24 cellular contexts compared by ENCODE assay signal in genomic region chr18:45423664-45424063, GRCh38.
DNase-seq lines count a peak whose midpoint lies in the region; ATAC-seq and TF ChIP-seq lines count a peak whose summit lies in the region.
"Had no signal": no experiment of that assay in that cellular context is flagged by ENCODE, and none has a peak within 500 bp of the region (broad histone marks: within the 10 kb centered on the region; RNA-seq: fewer than 3 reads in every experiment).

No MANE protein-coding gene starts in this region.

- peak overlapping the region; percentile 51 for H3K27ac ChIP-seq in neural cell (ENCODE audit: low read length)
- H3K27ac ChIP-seq: heart right ventricle, left ventricle myocardium inferior, Peyer's patch, SK-N-MC had no signal

- intact Hi-C loops in activated CD4-positive, alpha-beta T cell treated with anti-CD3 and anti-CD28 coated beads, Interleukin-2, amount 10 ng/mL, durations not matched to agents 24 days and 14 days (cut with micrococcal nuclease): no loop called here

- H3K4me3 Mint-ChIP-seq in activated CD4-positive, alpha-beta T cell treated with anti-CD3 and anti-CD28 coated beads, Interleukin-2, amount 10 ng/mL, durations not matched to agents 24 days and 14 days: no peak overlapping the region
- H3K4me3 Mint-ChIP-seq: activated B cell treated with CpG ODN at 0.5 μM for 24 hours; activated CD8-positive, alpha-beta T cell treated with anti-CD3 and anti-CD28 coated beads for 36 hours; nephron had no signal

- no peak overlapping the region for H3K4me2 ChIP-seq in neural cell (ENCODE audit: low read length)

- H3K9me3 ChIP-seq in neural cell (ENCODE audit: low read length): no peaks in the 10 kb centered on the region
- H3K9me3 ChIP-seq: heart right ventricle, left ventricle myocardium inferior, Peyer's patch had no signal

- no peaks in the 10 kb centered on the region for H3K36me3 ChIP-seq in neural cell (ENCODE audit: insufficient read depth, low read length)
- H3K36me3 ChIP-seq: heart right ventricle, left ventricle myocardium inferior, Peyer's patch had no signal

- H3K79me2 ChIP-seq in neural cell (replicated peaks; ENCODE audit: insufficient read depth, low read length): no peaks in the 10 kb centered on the region

- H3K27me3 ChIP-seq in neural cell (ENCODE audit: insufficient read depth, low read depth, low read length): no peaks in the 10 kb centered on the region
- H3K27me3 ChIP-seq: Peyer's patch had no signal

- ATAC-seq in GM18873 (IDR thresholded peaks at IDR 0.05; ENCODE audit: low FRiP score, unreplicated experiment): no peak
- ATAC-seq: activated CD8-positive, alpha-beta T cell treated with anti-CD3 and anti-CD28 coated beads for 36 hours; heart right ventricle; sciatic nerve had no signal

- H3K9me3 Mint-ChIP-seq in activated CD4-positive, alpha-beta T cell treated with anti-CD3 and anti-CD28 coated beads, Interleukin-2, amount 10 ng/mL, durations not matched to agents 24 days and 14 days: no peaks in the 10 kb centered on the region
- H3K9me3 Mint-ChIP-seq: activated B cell treated with CpG ODN at 0.5 μM for 24 hours; activated CD8-positive, alpha-beta T cell treated with anti-CD3 and anti-CD28 coated beads for 36 hours; nephron had no signal

- TF ChIP-seq EP300 in neural cell (conservative IDR thresholded peaks at IDR 0.05; ENCODE audit: poor library complexity, severe bottlenecking): no peak

- no peak overlapping the region for H3K27ac Mint-ChIP-seq in activated CD4-positive, alpha-beta T cell treated with anti-CD3 and anti-CD28 coated beads, Interleukin-2, amount 10 ng/mL, durations not matched to agents 24 days and 14 days
- H3K27ac Mint-ChIP-seq: activated B cell treated with CpG ODN at 0.5 μM for 24 hours; activated CD8-positive, alpha-beta T cell treated with anti-CD3 and anti-CD28 coated beads for 36 hours; nephron had no signal

- DNase-seq in NCI-H2171 treated with DMSO at 0.1 percent for 48 hours (lab: John Stamatoyannopoulos, UW) (peak; percentile 36), NCI-H2171 (lab: John Stamatoyannopoulos, UW) (no peak), NCI-H187 treated with DMSO at 0.1 percent for 48 hours (lab: John Stamatoyannopoulos, UW) (peak; percentile 94), NCI-H510A treated with DMSO at 0.1 percent for 48 hours (lab: John Stamatoyannopoulos, UW) (peak; percentile 81), NAMALWA (ENCODE audit: low spot score) (no peak)
- DNase-seq in activated CD4-positive, alpha-beta T cell treated with anti-CD3 and anti-CD28 coated beads, Interleukin-2, amount 10 ng/mL, durations not matched to agents 24 days and 14 days: no peak
- DNase-seq: 8988T; activated B cell treated with CpG ODN at 0.5 μM for 24 hours; activated CD8-positive, alpha-beta T cell treated with anti-CD3 and anti-CD28 coated beads for 36 hours; activated T-cell treated with anti-CD3 and anti-CD28 coated beads, Interleukin-2, amount 50 U/mL, for 1 hour; amniotic stem cell; cortex of kidney; heart right ventricle; left ventricle myocardium inferior; midbrain; NCI-H146; Peyer's patch; stimulated activated CD4-positive, alpha-beta T cell treated with anti-CD3 and anti-CD28 coated beads, Interleukin-15, amount 100 ng/mL, for 24 hours; substantia nigra had no signal

- no peak overlapping the region for H3K4me3 ChIP-seq in neural cell (ENCODE audit: low read length)
- H3K4me3 ChIP-seq: heart right ventricle, left ventricle myocardium inferior, Peyer's patch, SK-N-MC had no signal

- H3K36me3 Mint-ChIP-seq in activated CD4-positive, alpha-beta T cell treated with anti-CD3 and anti-CD28 coated beads, Interleukin-2, amount 10 ng/mL, durations not matched to agents 24 days and 14 days (ENCODE audit: low read depth): no peaks in the 10 kb centered on the region

- H3K9me2 ChIP-seq in neural cell (ENCODE audit: insufficient read depth, low read length): no peaks in the 10 kb centered on the region

- H3K27me3 Mint-ChIP-seq in activated CD4-positive, alpha-beta T cell treated with anti-CD3 and anti-CD28 coated beads, Interleukin-2, amount 10 ng/mL, durations not matched to agents 24 days and 14 days: no peaks in the 10 kb centered on the region

- no peak overlapping the region for H3K9ac ChIP-seq in neural cell (ENCODE audit: low read length)

- H3K4me1 Mint-ChIP-seq in activated CD4-positive, alpha-beta T cell treated with anti-CD3 and anti-CD28 coated beads, Interleukin-2, amount 10 ng/mL, durations not matched to agents 24 days and 14 days: no peaks in the 10 kb centered on the region
- H3K4me1 Mint-ChIP-seq: activated B cell treated with CpG ODN at 0.5 μM for 24 hours, nephron had no signal

- no peaks in the 10 kb centered on the region for H4K20me1 ChIP-seq in neural cell (ENCODE audit: insufficient read depth)

- H3F3A ChIP-seq in neural cell (ENCODE audit: insufficient read depth, low read length, poor library complexity, severe bottlenecking): no peaks in the 10 kb centered on the region

- no peak for TF ChIP-seq CTCF in neural cell (IDR thresholded peaks at IDR 0.05; ENCODE audit: poor library complexity, severe bottlenecking)

- H2AFZ ChIP-seq in neural cell (ENCODE audit: low read depth, low read length): no peak overlapping the region

- TF ChIP-seq RAD21 in neural cell (conservative IDR thresholded peaks at IDR 0.05): no peak

TF ChIP-seq in neural cell, 6 proteins besides CTCF, POLR2A, EP300 and RAD21:
- TF ChIP-seq SMC3 (conservative IDR thresholded peaks at IDR 0.05; ENCODE audit: poor library complexity): no peak
- peak; percentile 31 for TF ChIP-seq POLR2AphosphoS5 (IDR thresholded peaks at IDR 0.05)
TF ChIP-seq in neural cell: peak in this region for 1.

Comparison
In these comparisons a context has a peak if more than half of its experiments do, and no peak if none do; other contexts are left out.
1. DNase-seq: peak in NCI-H2171 treated with DMSO at 0.1 percent for 48 hours (single experiment), NCI-H187 treated with DMSO at 0.1 percent for 48 hours (single experiment) and NCI-H510A treated with DMSO at 0.1 percent for 48 hours (single experiment); none in NCI-H2171 (single experiment), activated CD4-positive, alpha-beta T cell treated with anti-CD3 and anti-CD28 coated beads, Interleukin-2, amount 10 ng/mL, durations not matched to agents 24 days and 14 days (single experiment) and NAMALWA (single experiment).